Comparison of ENCODE assay signal across 12 cellular contexts in the genomic region with DNA sequence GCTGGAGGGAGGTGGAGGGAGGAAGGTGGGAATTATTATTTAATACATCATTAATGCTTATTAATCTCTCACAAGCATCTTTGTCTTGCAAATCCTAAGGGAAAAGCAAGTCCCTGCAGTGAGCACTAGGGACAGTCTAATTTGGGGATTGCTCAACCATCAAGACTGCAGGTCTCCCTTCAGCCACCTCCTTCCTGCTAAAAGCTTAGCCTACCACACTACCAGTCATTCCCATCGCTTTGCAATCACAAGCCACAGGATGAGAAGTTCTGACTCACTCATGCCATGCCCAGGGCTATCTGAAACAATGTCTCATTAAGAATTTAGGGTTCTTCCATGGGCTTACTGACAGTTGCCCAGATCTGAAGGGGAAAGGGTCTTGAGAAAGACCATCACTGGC. TPM values are rescaled to one million over a fixed set of nuclear protein-coding genes. Genes with fewer than 3 reads are reported as not detected.
DNase-seq lines count a peak whose midpoint lies in the region; ATAC-seq and TF ChIP-seq lines count a peak whose summit lies in the region.
"Had no signal": no experiment of that assay in that cellular context is flagged by ENCODE, and none has a peak within 500 bp of the region (broad histone marks: within the 10 kb centered on the region; RNA-seq: fewer than 3 reads in every experiment).

No MANE protein-coding gene starts in this region.

- H2BK120ac ChIP-seq in mesendoderm (ENCODE audit: low read depth, low read length), result no peak overlapping the region

- no peak overlapping the region for H2AK5ac ChIP-seq in mesendoderm (ENCODE audit: low read length)

- H3K27me3 ChIP-seq in GM23248 (replicated peaks; ENCODE audit: insufficient read depth) (no peaks in the 10 kb centered on the region), brain microvascular endothelial cell (replicated peaks) (no peaks in the 10 kb centered on the region), mesendoderm (ENCODE audit: insufficient read depth, low read length, poor library complexity) (no peaks in the 10 kb centered on the region)
- H3K27me3 ChIP-seq: spleen had no signal

- 29 to 43% methylated on average over 1 of the region's 1 CpG for WGBS in GM23248 (ENCODE audit: low coverage in 1 of 2, low lambda C conversion rate in 2 of 2, missing lambda C conversion rate in 2 of 2), 2 experiments
- no CpG with 5 or more reads among the region's 1 CpG for WGBS in mesendoderm (ENCODE audit: extremely low coverage, insufficient coverage, low lambda C conversion rate)

- TF ChIP-seq CTCF in brain microvascular endothelial cell (IDR thresholded peaks at IDR 0.05; ENCODE audit: low read depth, low read length, missing control alignments) (no peak), mucosa of descending colon (IDR thresholded peaks at IDR 0.05) (no peak)

- in situ Hi-C loops in GM23248 (cut with MboI), result no loop called here
- in situ Hi-C loops in brain microvascular endothelial cell (cut with HindIII; ENCODE audit: low pct_ligation_motif_present, low sequenced_read_pairs), result no loop called here

- H3K36me3 ChIP-seq in GM23248 (ENCODE audit: low read depth) (no peaks in the 10 kb centered on the region), brain microvascular endothelial cell (replicated peaks) (no peaks in the 10 kb centered on the region), mesendoderm (ENCODE audit: control insufficient read depth, insufficient read depth, low read length) (no peaks in the 10 kb centered on the region), mucosa of descending colon (ENCODE audit: low read depth) (no peaks in the 10 kb centered on the region)

- H3K9ac ChIP-seq in GM23248, result no peak overlapping the region
- no peak overlapping the region for H3K9ac ChIP-seq in mesendoderm (ENCODE audit: low read length)
- H3K9ac ChIP-seq: KMS-11 had no signal

- H3K4ac ChIP-seq in mesendoderm (ENCODE audit: low read depth, low read length), result no peak overlapping the region

- H3K4me1 ChIP-seq in GM23248 (ENCODE audit: insufficient read depth) (peaks cover 8% of the 10 kb centered on the region; the same call in 1 of the 2 replicates), mesendoderm (ENCODE audit: control insufficient read depth, low read depth, low read length) (no peaks in the 10 kb centered on the region), mucosa of descending colon (ENCODE audit: low read depth) (no peaks in the 10 kb centered on the region)
- H3K4me1 ChIP-seq: spleen had no signal

- H3K9me2 ChIP-seq in GM23248 (ENCODE audit: insufficient read depth), result no peaks in the 10 kb centered on the region

- ATAC-seq in GM19463 (IDR thresholded peaks at IDR 0.05; ENCODE audit: unreplicated experiment) (no peak), mucosa of descending colon (no peak)
- ATAC-seq: activated CD8-positive, alpha-beta T cell treated with anti-CD3 and anti-CD28 coated beads, Interleukin-2, amount 10 ng/mL, durations not matched to agents 7 days and 5 days had no signal

- intact Hi-C loops in mucosa of descending colon (cut with DNase I, micrococcal nuclease), result no loop called here

- no peak overlapping the region for H2BK15ac ChIP-seq in mesendoderm (replicated peaks; ENCODE audit: low read depth)

- H4K5ac ChIP-seq in mesendoderm (ENCODE audit: low read length), result no peak overlapping the region

- H3K9me3 ChIP-seq in GM23248 (ENCODE audit: low read depth) (no peaks in the 10 kb centered on the region), mucosa of descending colon (no peaks in the 10 kb centered on the region)
- H3K9me3 ChIP-seq: spleen had no signal

- H4K20me1 ChIP-seq in GM23248 (ENCODE audit: insufficient read depth), result no peaks in the 10 kb centered on the region

- H3F3A ChIP-seq in GM23248 (ENCODE audit: insufficient read depth), result no peaks in the 10 kb centered on the region

- H3K79me2 ChIP-seq in GM23248 (ENCODE audit: insufficient read depth) (no peaks in the 10 kb centered on the region), mesendoderm (ENCODE audit: control insufficient read depth, insufficient read depth, low read length) (no peaks in the 10 kb centered on the region)

- H2AFZ ChIP-seq in GM23248, result no peak overlapping the region

- H3K56ac ChIP-seq in mesendoderm (ENCODE audit: low read length), result no peak overlapping the region

- H4K8ac ChIP-seq in mesendoderm (ENCODE audit: low read depth, low read length), result no peak overlapping the region

- H3K23ac ChIP-seq in mesendoderm (ENCODE audit: low read length), result no peak overlapping the region

- no peak overlapping the region for H3K4me3 ChIP-seq in GM23248
- H3K4me3 ChIP-seq in brain microvascular endothelial cell (ENCODE audit: low read depth, low read length), result no peak overlapping the region
- no peak overlapping the region for H3K4me3 ChIP-seq in mesendoderm (ENCODE audit: low read length)
- H3K4me3 ChIP-seq in mucosa of descending colon, result no peak overlapping the region
- H3K4me3 ChIP-seq: spleen had no signal

- no peak overlapping the region for H3K4me2 ChIP-seq in GM23248 (ENCODE audit: unreplicated experiment)
- no peak overlapping the region for H3K4me2 ChIP-seq in mesendoderm (ENCODE audit: low read length)
- H3K4me2 ChIP-seq: KMS-11 had no signal

- no peak overlapping the region for H3K18ac ChIP-seq in mesendoderm (ENCODE audit: low read length)

- H2BK5ac ChIP-seq in mesendoderm (ENCODE audit: low read length), result no peak overlapping the region

- H3K27ac ChIP-seq in GM23248 (no peak overlapping the region), brain microvascular endothelial cell (no peak overlapping the region), mesendoderm (ENCODE audit: low read depth, low read length) (no peak overlapping the region)
- H3K27ac ChIP-seq: KMS-11, spleen had no signal

- DNase-seq in GM23248 (peak; percentile 75), NCI-H526 (lab: John Stamatoyannopoulos, UW) (peak; percentile 9 to 47), brain microvascular endothelial cell (peak; percentile 6), mesendoderm (peak; percentile 85), HuH-7 (ENCODE audit: low spot score) (no peak), mucosa of descending colon (no peak), NCI-H2171 (lab: John Stamatoyannopoulos, UW) (no peak)
- DNase-seq: activated CD8-positive, alpha-beta T cell treated with anti-CD3 and anti-CD28 coated beads, Interleukin-2, amount 10 ng/mL, durations not matched to agents 7 days and 5 days; naive B cell; spleen had no signal

- H3K79me1 ChIP-seq in mesendoderm (ENCODE audit: low read length), result no peaks in the 10 kb centered on the region

RNA-seq across cellular contexts. Expression of a gene that starts 51.0 kb away (rescaled TPM):
- total RNA-seq in GM23248 (2014; rRNA removed; shearing (Covaris generic)), result 20.2 and 25.5 TPM in 2 replicates
- polyA plus RNA-seq in GM23248 (2016; fragmentation: Nextera tagmentation; extraction: Ambion mirVana), result 81.6 and 87.4 TPM in 2 replicates
- 109 TPM for polyA plus RNA-seq in mesendoderm (2013, experiment 1 of 2)
- 108 TPM for polyA plus RNA-seq in mesendoderm (2013, experiment 2 of 2)
- total RNA-seq in mucosa of descending colon, result 10 to 100 TPM; 37.3 to 62.7 (median 41.3) TPM

Comparison
In these comparisons a context has a peak if more than half of its experiments do, and no peak if none do; other contexts are left out.
1. DNase-seq: peak in GM23248 (single experiment), NCI-H526 (2 of 2), brain microvascular endothelial cell (single experiment) and mesendoderm (single experiment); none in HuH-7 (single experiment), mucosa of descending colon (0 of 3) and NCI-H2171 (single experiment).